Comparison of ENCODE assay signal across 1 cellular context in the genomic region with DNA sequence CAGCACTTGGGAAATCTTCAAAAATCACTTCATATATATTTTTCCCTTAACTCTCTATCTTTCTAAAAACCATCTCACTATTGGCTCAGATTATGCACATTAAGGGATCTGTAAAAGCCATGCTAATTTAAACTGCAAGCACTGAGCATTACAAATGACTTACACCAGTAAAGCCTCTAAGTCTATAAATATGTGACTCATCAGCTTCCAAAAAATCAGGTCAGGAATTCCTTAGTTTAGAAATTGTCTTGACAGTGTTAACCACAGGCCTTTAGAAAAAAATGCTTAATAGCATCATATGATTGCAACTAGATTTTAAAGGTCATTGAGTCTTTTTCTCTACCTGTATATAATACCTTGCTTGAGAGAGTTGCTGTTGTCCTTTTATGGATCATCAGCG.
TF ChIP-seq lines count a peak whose summit lies in the region.

No MANE protein-coding gene starts in this region.

TF ChIP-seq in IMR-90, 13 proteins besides CTCF, POLR2A, EP300 and RAD21:
- peak; percentile 69; the same call in 1 of the 2 replicates for TF ChIP-seq FOS (IDR thresholded peaks at IDR 0.05; ENCODE audit: low read depth, low read length)
- no peak for TF ChIP-seq BHLHE40 (IDR thresholded peaks at IDR 0.05; ENCODE audit: low read depth, low read length)
